9 cellular contexts compared by ENCODE assay signal in genomic region chr3:124928333-124929202, GRCh38. TPM values are rescaled to one million over a fixed set of nuclear protein-coding genes. Genes with fewer than 3 reads are reported as not detected.
DNase-seq lines count a peak whose midpoint lies in the region; ATAC-seq and TF ChIP-seq lines count a peak whose summit lies in the region.
"Had no signal": no experiment of that assay in that cellular context is flagged by ENCODE, and none has a peak within 500 bp of the region (broad histone marks: within the 10 kb centered on the region; RNA-seq: fewer than 3 reads in every experiment).

No MANE protein-coding gene starts in this region.

- no peak overlapping the region for H3K27ac ChIP-seq in ACC112 (ENCODE audit: low read depth, low read length)
- H3K27ac ChIP-seq in dorsolateral prefrontal cortex = no peak overlapping the region
- no peak overlapping the region for H3K27ac ChIP-seq in mesenchymal stem cell (ENCODE audit: low read length, poor library complexity, severe bottlenecking)
- H3K27ac ChIP-seq: skin epidermis had no signal

- TF ChIP-seq CTCF in GM13977 (IDR thresholded peaks at IDR 0.05; ENCODE audit: extremely low read depth, insufficient read depth, missing control alignments) = peak; percentile 74
- peak; percentile 45 to 80 (median 68) for TF ChIP-seq CTCF in dorsolateral prefrontal cortex (IDR thresholded peaks at IDR 0.05 in 54 of 56, conservative IDR thresholded peaks at IDR 0.05 in 2 of 56; ENCODE audit: low read depth in 1 of 56, partially characterized antibody in 56 of 56)

- no peak overlapping the region for H3K4me3 Mint-ChIP-seq in activated CD4-positive, alpha-beta T cell treated with anti-CD3 and anti-CD28 coated beads, Interleukin-2, amount 10 ng/mL, durations not matched to agents 24 days and 14 days

- H2BK120ac ChIP-seq in mesenchymal stem cell (ENCODE audit: low read depth, low read length) = no peak overlapping the region

- no peak overlapping the region for H2BK5ac ChIP-seq in mesenchymal stem cell (ENCODE audit: low read depth, low read length, poor library complexity, severe bottlenecking)

- intact Hi-C loops in activated CD4-positive, alpha-beta T cell treated with anti-CD3 and anti-CD28 coated beads, Interleukin-2, amount 10 ng/mL, durations not matched to agents 24 days and 14 days (cut with micrococcal nuclease) = loop anchor here (1.0 kb wide), 3 partner anchors 274 to 657 kb away; no protein-coding TSS in a partner anchor
- intact Hi-C loops in dorsolateral prefrontal cortex (cut with DNase I) = loop anchor here in 1 of 2 donors (10.0 kb wide), 2 partner anchors 506 to 656 kb away; no protein-coding TSS in a partner anchor

- H3K27ac Mint-ChIP-seq in activated CD4-positive, alpha-beta T cell treated with anti-CD3 and anti-CD28 coated beads, Interleukin-2, amount 10 ng/mL, durations not matched to agents 24 days and 14 days = no peak overlapping the region

- no peaks in the 10 kb centered on the region for H3K9me3 Mint-ChIP-seq in activated CD4-positive, alpha-beta T cell treated with anti-CD3 and anti-CD28 coated beads, Interleukin-2, amount 10 ng/mL, durations not matched to agents 24 days and 14 days

- ATAC-seq in HG02852 (IDR thresholded peaks at IDR 0.05; ENCODE audit: unreplicated experiment) = no peak

- in situ Hi-C loops in GM13977 (cut with MboI; ENCODE audit: low pct_unique_long_range_greater_than_20kb, low sequenced_read_pairs, unreplicated experiment) = loop anchor here (25.0 kb wide), 1 partner anchor 509 kb away; no protein-coding TSS in a partner anchor

- no peak overlapping the region for H2BK12ac ChIP-seq in mesenchymal stem cell (ENCODE audit: low read length in 2 of 2)

- H3K36me3 Mint-ChIP-seq in activated CD4-positive, alpha-beta T cell treated with anti-CD3 and anti-CD28 coated beads, Interleukin-2, amount 10 ng/mL, durations not matched to agents 24 days and 14 days (ENCODE audit: low read depth) = no peaks in the 10 kb centered on the region

- H3K14ac ChIP-seq in mesenchymal stem cell (ENCODE audit: low read length in 2 of 2) = no peak overlapping the region

- no peaks in the 10 kb centered on the region for H3K36me3 ChIP-seq in ACC112 (ENCODE audit: insufficient read depth, low read length)
- H3K36me3 ChIP-seq in mesenchymal stem cell (ENCODE audit: control insufficient read depth in 1 of 2, insufficient read depth in 2 of 2, low read depth in 1 of 2, low read length in 2 of 2) = no peaks in the 10 kb centered on the region

- H3K23ac ChIP-seq in mesenchymal stem cell (ENCODE audit: low read length in 2 of 2) = no peak overlapping the region

- no peak overlapping the region for H3K4me3 ChIP-seq in ACC112 (ENCODE audit: low read depth, low read length)
- H3K4me3 ChIP-seq in dorsolateral prefrontal cortex = no peak overlapping the region
- H3K4me3 ChIP-seq in mesenchymal stem cell (ENCODE audit: insufficient read depth in 1 of 2, low read depth in 1 of 2, low read length in 2 of 2) = no peak overlapping the region
- H3K4me3 ChIP-seq: skin epidermis had no signal

- H3K27me3 Mint-ChIP-seq in activated CD4-positive, alpha-beta T cell treated with anti-CD3 and anti-CD28 coated beads, Interleukin-2, amount 10 ng/mL, durations not matched to agents 24 days and 14 days = peaks cover 44% of the 10 kb centered on the region

- H3K9ac ChIP-seq in mesenchymal stem cell (ENCODE audit: low read length) = no peak overlapping the region

- H3K18ac ChIP-seq in mesenchymal stem cell (ENCODE audit: low read depth in 1 of 2, low read length in 2 of 2) = no peak overlapping the region

- peaks cover 6% of the 10 kb centered on the region for H3K4me1 Mint-ChIP-seq in activated CD4-positive, alpha-beta T cell treated with anti-CD3 and anti-CD28 coated beads, Interleukin-2, amount 10 ng/mL, durations not matched to agents 24 days and 14 days

- H2AFZ ChIP-seq in ACC112 (ENCODE audit: low read length, unreplicated experiment) = peak overlapping the region; percentile 67
- H2AFZ ChIP-seq in mesenchymal stem cell (ENCODE audit: low read depth, low read length) = no peak overlapping the region

- no peak overlapping the region for H3K4me2 ChIP-seq in mesenchymal stem cell (ENCODE audit: low read length, poor library complexity, severe bottlenecking)

- no peaks in the 10 kb centered on the region for H3K4me1 ChIP-seq in ACC112 (ENCODE audit: control insufficient read depth, insufficient read depth, low read length, unreplicated experiment)
- no peaks in the 10 kb centered on the region for H3K4me1 ChIP-seq in mesenchymal stem cell (ENCODE audit: control insufficient read depth, insufficient read depth, low read depth, low read length)

- no peaks in the 10 kb centered on the region for H3K79me1 ChIP-seq in mesenchymal stem cell (replicated peaks; ENCODE audit: low read length, poor library complexity, severe bottlenecking)

- 40% methylated on average over 1 of the region's 4 CpGs for WGBS in mesenchymal stem cell

- no peaks in the 10 kb centered on the region for H3K27me3 ChIP-seq in ACC112 (ENCODE audit: insufficient read depth, low read length)
- H3K27me3 ChIP-seq in dorsolateral prefrontal cortex = no peaks in the 10 kb centered on the region
- H3K27me3 ChIP-seq in mesenchymal stem cell (ENCODE audit: control insufficient read depth in 1 of 2, insufficient read depth in 1 of 2, low read length in 2 of 2) = peaks cover 0 to 9% of the 10 kb centered on the region in 2 experiments

- H2AK5ac ChIP-seq in mesenchymal stem cell (ENCODE audit: low read length, severe bottlenecking) = no peak overlapping the region

- no peak overlapping the region for H2BK15ac ChIP-seq in mesenchymal stem cell (ENCODE audit: low read depth, poor library complexity, severe bottlenecking)

- no peak overlapping the region for H3K4ac ChIP-seq in mesenchymal stem cell (ENCODE audit: low read depth in 1 of 2, low read length in 2 of 2)

- DNase-seq in GM13977 (ENCODE audit: low spot score) (peak; percentile 41), NCI-H446 (lab: John Stamatoyannopoulos, UW) (peak; percentile 66 to 88), dorsolateral prefrontal cortex (peak in 7 of 10 donors; percentile 19 to 74 (median 57)), mesenchymal stem cell (peak; percentile 69)
- peak; percentile 87 for DNase-seq in activated CD4-positive, alpha-beta T cell treated with anti-CD3 and anti-CD28 coated beads, Interleukin-2, amount 10 ng/mL, durations not matched to agents 24 days and 14 days
- DNase-seq in stimulated activated CD8-positive, alpha-beta memory T cell treated with anti-CD3 and anti-CD28 coated beads, Interleukin-4, amount 100 ng/mL, for 24 hours (ENCODE audit: low read depth) = peak; percentile 40

- H3K79me2 ChIP-seq in ACC112 (ENCODE audit: control insufficient read depth, insufficient read depth, low read length, unreplicated experiment) = no peaks in the 10 kb centered on the region

- H4K8ac ChIP-seq in mesenchymal stem cell (ENCODE audit: low read length) = peak overlapping the region; percentile 50

- no peaks in the 10 kb centered on the region for H3K9me3 ChIP-seq in mesenchymal stem cell (ENCODE audit: control insufficient read depth, low read length)

- no peak overlapping the region for H4K91ac ChIP-seq in mesenchymal stem cell (ENCODE audit: low read length)

RNA-seq across cellular contexts. Expression of gene MUC13, which starts 6.0 kb away (rescaled TPM):
- total RNA-seq in activated CD4-positive, alpha-beta T cell treated with anti-CD3 and anti-CD28 coated beads, Interleukin-2, amount 10 ng/mL, durations not matched to agents 24 days and 14 days = not detected in 2 replicates
- under 1 TPM in 6 of 120 experiments, not detected in 114; 0.13 to 0.39 (median 0.22) TPM for total RNA-seq in dorsolateral prefrontal cortex
- polyA plus RNA-seq in mesenchymal stem cell (2013, experiment 1 of 2) = not detected
- not detected for polyA plus RNA-seq in mesenchymal stem cell (2013, experiment 2 of 2)

RNA-seq across cellular contexts. Expression of gene ITGB5, which starts 41.4 kb away (rescaled TPM):
- total RNA-seq in activated CD4-positive, alpha-beta T cell treated with anti-CD3 and anti-CD28 coated beads, Interleukin-2, amount 10 ng/mL, durations not matched to agents 24 days and 14 days = 2.1 and 2.2 TPM in 2 replicates
- 100 to 1,000 TPM in 1 of 120 experiments, 10 to 100 TPM in 119; 16.4 to 107 (median 32.0) TPM for total RNA-seq in dorsolateral prefrontal cortex
- 478 TPM for polyA plus RNA-seq in mesenchymal stem cell (2013, experiment 1 of 2)
- polyA plus RNA-seq in mesenchymal stem cell (2013, experiment 2 of 2) = 472 TPM
